In the genomic region with DNA sequence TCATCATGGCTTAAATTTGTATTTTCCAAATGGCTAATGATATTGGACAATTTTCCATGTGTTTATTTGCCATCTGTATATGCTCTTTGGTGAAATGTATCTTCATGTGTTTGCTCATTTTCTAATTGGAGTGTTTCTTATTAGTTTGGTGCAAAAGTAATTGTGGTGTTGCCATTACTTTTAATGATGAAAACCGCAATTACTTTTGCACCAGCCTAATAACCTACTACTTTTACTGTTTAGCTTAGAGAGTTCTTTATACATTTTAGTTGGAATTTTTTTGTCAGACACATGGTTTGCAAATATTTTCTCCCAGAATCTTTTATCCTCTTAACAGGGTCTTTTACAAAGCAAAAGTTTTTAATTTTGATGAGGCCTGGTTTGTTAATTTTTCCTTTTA, we compare ENCODE assay signal across 22 cellular contexts.
DNase-seq lines count a peak whose midpoint lies in the region; ATAC-seq, FAIRE-seq and TF ChIP-seq lines count a peak whose summit lies in the region.
"Had no signal": no experiment of that assay in that cellular context is flagged by ENCODE, and none has a peak within 500 bp of the region (broad histone marks: within the 10 kb centered on the region; RNA-seq: fewer than 3 reads in every experiment).

No MANE protein-coding gene starts in this region.

- TF ChIP-seq EP300 in A549 (IDR thresholded peaks at IDR 0.05) = no peak
- TF ChIP-seq EP300 in GM12878 (IDR thresholded peaks at IDR 0.05; ENCODE audit: borderline replicate concordance in 1 of 2, control insufficient read depth in 1 of 2, low read depth in 2 of 2, low read length in 2 of 2) = no peak

- no peak overlapping the region for H3K27ac ChIP-seq in A549
- H3K27ac ChIP-seq in GM12878 (ENCODE audit: control insufficient read depth, insufficient read depth) = no peak overlapping the region
- H3K27ac ChIP-seq: 22Rv1, BLaER1 had no signal

- intact Hi-C loops in GM12878 (cut with micrococcal nuclease; ENCODE audit: unreplicated experiment) = no loop called here

- SMC1A ChIA-PET in GM12878 (lab: Charles Lee; ENCODE audit: uncharacterized antibody, unreplicated experiment) = no interaction called here

- in situ Hi-C loops in GM12878 (cut with MboI) = no loop called here

- TF ChIP-seq POLR2A in A549 (IDR thresholded peaks at IDR 0.05; ENCODE audit: low read length) (no peak), GM12878 (IDR thresholded peaks at IDR 0.05; ENCODE audit: low read depth, low read length) (no peak)

- H3K4me2 ChIP-seq in A549 (no peak overlapping the region), GM12878 (ENCODE audit: control insufficient read depth, insufficient read depth) (no peak overlapping the region)
- H3K4me2 ChIP-seq: BLaER1 had no signal

- CTCF ChIA-PET in A549 (lab: Yijun Ruan, JAX) = interaction anchor here (0.6 kb wide), 1 partner anchor 108 kb away, joined by 4 read pairs; no protein-coding TSS in a partner anchor
- CTCF ChIA-PET in GM12878 (lab: Yijun Ruan, JAX) = no interaction called here

- BruUV-seq in GM12878 (replicated peaks; lab: Mats Ljungman, UMichigan) = no TSS peak

- POLR2A ChIA-PET in A549 (lab: Yijun Ruan, JAX) (no interaction called here), GM12878 (lab: Charles Lee) (no interaction called here)

- H3K9me3 ChIP-seq in A549 = no peaks in the 10 kb centered on the region
- no peaks in the 10 kb centered on the region for H3K9me3 ChIP-seq in GM12878 (replicated peaks; ENCODE audit: control insufficient read depth, insufficient read depth, low read length)
- H3K9me3 ChIP-seq: BE2C, BLaER1 had no signal

- no peaks in the 10 kb centered on the region for H3K36me3 ChIP-seq in GM12878 (ENCODE audit: control insufficient read depth in 2 of 2, insufficient read depth in 2 of 2, low read length in 1 of 2)
- H3K36me3 ChIP-seq: BE2C, BLaER1 had no signal

- H3K4me3 ChIP-seq in A549 (no peak overlapping the region), GM12878 (no peak overlapping the region)
- H3K4me3 ChIP-seq: BLaER1 had no signal

- no peak for TF ChIP-seq CTCF in A549 (IDR thresholded peaks at IDR 0.05)
- no peak for TF ChIP-seq CTCF in GM12878 (IDR thresholded peaks at IDR 0.05 in 2 of 3, conservative IDR thresholded peaks at IDR 0.05 in 1 of 3; ENCODE audit: control insufficient read depth in 2 of 3, extremely low read depth in 1 of 3, insufficient read depth in 1 of 3, low read depth in 3 of 3, low read length in 3 of 3)

- RAD21 ChIA-PET in GM12878 (lab: Charles Lee; ENCODE audit: unreplicated experiment) = no interaction called here

- H3K9ac ChIP-seq in GM12878 (ENCODE audit: control insufficient read depth, insufficient read depth, low read length) = no peak overlapping the region
- H3K9ac ChIP-seq: BLaER1 had no signal

- no peaks in the 10 kb centered on the region for H3K27me3 ChIP-seq in GM12878 (replicated peaks in 1 of 2; ENCODE audit: control insufficient read depth in 2 of 2, insufficient read depth in 2 of 2, low read length in 1 of 2)
- H3K27me3 ChIP-seq: BE2C, BLaER1 had no signal

- no peak for TF ChIP-seq RAD21 in A549 (conservative IDR thresholded peaks at IDR 0.05 in 1 of 2, IDR thresholded peaks at IDR 0.05 in 1 of 2)
- no peak for TF ChIP-seq RAD21 in GM12878 (IDR thresholded peaks at IDR 0.05; ENCODE audit: insufficient read depth, low read depth, low read length)

- FAIRE-seq in A549 (lab: Jason Lieb, UNC) (peak; percentile 28), GM12878 (lab: Jason Lieb, UNC) (no peak)
- FAIRE-seq: G401.6, GM12892, GM19239 had no signal

- ATAC-seq in A549 (no peak), GM12878 (no peak)

- 69% methylated on average over 1 of the region's 1 CpG for WGBS in A549 (ENCODE audit: missing lambda C conversion rate)
- WGBS in GM12878 (ENCODE audit: insufficient coverage, insufficient replicate concordance, low lambda C conversion rate, missing lambda C conversion rate) = 39% methylated on average over 1 of the region's 1 CpG

- DNase-seq in NCI-H82 (lab: John Stamatoyannopoulos, UW) (peak; percentile 6), NCI-H82 treated with DMSO at 0.1 percent for 48 hours (lab: John Stamatoyannopoulos, UW; ENCODE audit: unreplicated experiment) (no peak), A549 (ENCODE audit: low read depth in 1 of 2, low spot score in 1 of 2) (no peak), GM12878 (ENCODE audit: low read depth, low spot score) (no peak), T1000 (lab: John Stamatoyannopoulos, UW) (no peak)
- DNase-seq: ACHN; BE2C; C1 segment of cervical spinal cord; CD4-positive, alpha-beta memory T cell; CD4-positive, CD25-positive, alpha-beta regulatory T cell; CD8-positive, alpha-beta memory T cell; COR-L47; DMS 273 treated with DMSO at 0.1 percent for 48 hours; DMS153; DMS53; DMS79; GF-D8 had no signal

- no peak overlapping the region for H2AFZ ChIP-seq in GM12878 (ENCODE audit: control insufficient read depth, low read depth, low read length)

- no peaks in the 10 kb centered on the region for H3K79me2 ChIP-seq in GM12878 (ENCODE audit: control insufficient read depth, insufficient read depth, low read length)

- no peaks in the 10 kb centered on the region for H3K4me1 ChIP-seq in A549
- H3K4me1 ChIP-seq in GM12878 (ENCODE audit: control insufficient read depth, insufficient read depth, low read length) = no peaks in the 10 kb centered on the region
- H3K4me1 ChIP-seq: BE2C, BLaER1 had no signal

- no peaks in the 10 kb centered on the region for H4K20me1 ChIP-seq in GM12878 (ENCODE audit: control insufficient read depth, insufficient read depth)
- H4K20me1 ChIP-seq: BLaER1 had no signal

TF ChIP-seq in A549, 52 proteins besides CTCF, POLR2A, EP300 and RAD21:
- TF ChIP-seq PHF8 (IDR thresholded peaks at IDR 0.05; ENCODE audit: borderline replicate concordance, low read depth) = no peak
- TF ChIP-seq KDM1A (IDR thresholded peaks at IDR 0.05; ENCODE audit: low read depth) = no peak
- TF ChIP-seq NPAS2 (CRISPR knock-in tag; IDR thresholded peaks at IDR 0.05; ENCODE audit: borderline replicate concordance) = no peak
- no peak for TF ChIP-seq EHF (CRISPR knock-in tag; IDR thresholded peaks at IDR 0.05)

TF ChIP-seq in GM12878, 131 proteins besides CTCF, POLR2A, EP300 and RAD21:
- TF ChIP-seq ZZZ3 (IDR thresholded peaks at IDR 0.05; ENCODE audit: control insufficient read depth, insufficient read length, low read depth) (no peak), ZBTB40 (IDR thresholded peaks at IDR 0.05; ENCODE audit: borderline replicate concordance) (peak; percentile 22; the same call in 1 of the 2 replicates)
TF ChIP-seq in GM12878: peak in this region for 1.
